24 cellular contexts compared by ENCODE assay signal in genomic region chr13:51840141-51840540, GRCh38. TPM values are rescaled to one million over a fixed set of nuclear protein-coding genes. Genes with fewer than 3 reads are reported as not detected.
"Had no signal": no experiment of that assay in that cellular context is flagged by ENCODE, and none has a peak within 500 bp of the region (broad histone marks: within the 10 kb centered on the region; RNA-seq: fewer than 3 reads in every experiment).

No MANE protein-coding gene starts in this region.

- H3K4me2 ChIP-seq: SK-N-SH had no signal

- H3K4me3 Mint-ChIP-seq: IgD-negative memory B cell had no signal

- H3K9me3 ChIP-seq: SK-N-SH had no signal

- H3K27ac Mint-ChIP-seq: IgD-negative memory B cell had no signal

- H3K9ac ChIP-seq: SK-N-SH had no signal

- DNase-seq: KBM-7, MV-4-11, NCI-H1048, NCI-H1105, NCI-H1417, NCI-H1436 treated with DMSO at 0.1 percent for 48 hours, NCI-H1694, NCI-H187 treated with DMSO at 0.1 percent for 48 hours, NCI-H2081, NCI-H2107, NCI-H2227 treated with DMSO at 0.1 percent for 48 hours, NCI-H524, NCI-H526 treated with DMSO at 0.1 percent for 48 hours, NCI-H748 treated with DMSO at 0.1 percent for 48 hours, RPMI8226, SHP77, SK-N-SH, SW 1271 had no signal

- H3K36me3 Mint-ChIP-seq: IgD-negative memory B cell had no signal

RNA-seq across cellular contexts. Expression of gene TMEM272, which starts 4.8 kb away (rescaled TPM):
- total RNA-seq: HT1080, LHCN-M2, MCF 10A, NCI-H460 had no signal

RNA-seq across cellular contexts. Expression of gene CCDC70, which starts 21.6 kb away (rescaled TPM):
- total RNA-seq: HT1080, LHCN-M2, MCF 10A, NCI-H460, SK-MEL-5 had no signal
